17 cellular contexts compared by ENCODE assay signal in genomic region chr9:36158122-36158521, GRCh38. TPM values are rescaled to one million over a fixed set of nuclear protein-coding genes. Genes with fewer than 3 reads are reported as not detected.
DNase-seq lines count a peak whose midpoint lies in the region; ATAC-seq and TF ChIP-seq lines count a peak whose summit lies in the region.
"Had no signal": no experiment of that assay in that cellular context is flagged by ENCODE, and none has a peak within 500 bp of the region (broad histone marks: within the 10 kb centered on the region; RNA-seq: fewer than 3 reads in every experiment).

No MANE protein-coding gene starts in this region.

- TF ChIP-seq POLR2A in upper lobe of left lung (IDR thresholded peaks at IDR 0.05) = no peak

- H3K9me3 ChIP-seq in mesenchymal stem cell (ENCODE audit: control insufficient read depth, low read length) (peaks cover 3% of the 10 kb centered on the region), upper lobe of left lung (peaks cover 0 to 3% (median 0%) of the 10 kb centered on the region in 4 donors)

- H3K36me3 ChIP-seq in mesenchymal stem cell (ENCODE audit: control insufficient read depth in 1 of 2, insufficient read depth in 2 of 2, low read depth in 1 of 2, low read length in 2 of 2) = peaks cover 3 to 10% of the 10 kb centered on the region in 2 experiments
- H3K36me3 ChIP-seq in upper lobe of left lung = peaks cover 0 to 5% (median 2%) of the 10 kb centered on the region in 4 donors

- H2AK5ac ChIP-seq in mesenchymal stem cell (ENCODE audit: low read length, severe bottlenecking) = no peak overlapping the region

- no peak overlapping the region for H4K8ac ChIP-seq in mesenchymal stem cell (ENCODE audit: low read length)

- H2BK5ac ChIP-seq in mesenchymal stem cell (ENCODE audit: low read depth, low read length, poor library complexity, severe bottlenecking) = no peak overlapping the region

- H3K27ac ChIP-seq in mesenchymal stem cell (ENCODE audit: low read length, poor library complexity, severe bottlenecking) (no peak overlapping the region), upper lobe of left lung (peak overlapping the region; percentile 46 to 67 (median 48))

- H4K91ac ChIP-seq in mesenchymal stem cell (ENCODE audit: low read length) = no peak overlapping the region

- no peak overlapping the region for H3K4me3 Mint-ChIP-seq in dendritic cell treated with granulocyte-macrophage colony-stimulating factor and Interleukin-4, amounts not matched to agents 40 ng/mL and 50 ng/mL, for 4 days
- H3K4me3 Mint-ChIP-seq: activated CD4-positive, alpha-beta T cell treated with anti-CD3 and anti-CD28 coated beads, Interleukin-2, amount 10 ng/mL, durations not matched to agents 7 days and 5 days; activated T-helper 1 cell treated with anti-CD3 and anti-CD28 coated beads, Interleukin-12 subunit alpha, Interleukin-12 subunit beta, Interleukin-2, Interleukin-4 antibody, amounts not matched to agents 30 ng/mL and 10 ng/mL and 1 ng/mL, durations not matched to agents 14 hours and 24 hours and 36 hours; stimulated activated effector memory CD8-positive, alpha-beta T cell treated with anti-CD3 and anti-CD28 coated beads, Interleukin-12 subunit alpha, Interleukin-12 subunit beta, amount 100 ng/mL, for 72 hours had no signal

- H3K4me1 ChIP-seq in mesenchymal stem cell (ENCODE audit: control insufficient read depth, insufficient read depth, low read depth, low read length) (peaks cover 17% of the 10 kb centered on the region), upper lobe of left lung (peaks cover 7 to 27% (median 23%) of the 10 kb centered on the region in 4 donors)

- H3K9ac ChIP-seq in mesenchymal stem cell (ENCODE audit: low read length) = peak overlapping the region; percentile 65

- peaks cover 62% of the 10 kb centered on the region for H3K4me1 Mint-ChIP-seq in dendritic cell treated with granulocyte-macrophage colony-stimulating factor and Interleukin-4, amounts not matched to agents 40 ng/mL and 50 ng/mL, for 4 days (ENCODE audit: low read depth)

- no peak overlapping the region for H3K4me3 ChIP-seq in mesenchymal stem cell (ENCODE audit: insufficient read depth in 1 of 2, low read depth in 1 of 2, low read length in 2 of 2)
- no peak overlapping the region for H3K4me3 ChIP-seq in upper lobe of left lung
- H3K4me3 ChIP-seq: lung had no signal

- no peak overlapping the region for H3K23ac ChIP-seq in mesenchymal stem cell (ENCODE audit: low read length in 2 of 2)

- no peak overlapping the region for H2BK15ac ChIP-seq in mesenchymal stem cell (ENCODE audit: low read depth, poor library complexity, severe bottlenecking)

- peak; percentile 68 for DNase-seq in MV-4-11 (lab: John Stamatoyannopoulos, UW)
- no peak for DNase-seq in mesenchymal stem cell
- DNase-seq in upper lobe of left lung = no peak
- no peak for DNase-seq in left lobe of liver (ENCODE audit: low spot score)
- no peak for DNase-seq in GM03348 (ENCODE audit: low spot score)
- DNase-seq: activated CD4-positive, alpha-beta T cell treated with anti-CD3 and anti-CD28 coated beads, Interleukin-2, amount 10 ng/mL, durations not matched to agents 7 days and 5 days; aorta; Calu3; HCEC 1CT; hypothalamus; NCI-H2171 treated with DMSO at 0.1 percent for 48 hours had no signal

- H3K27me3 ChIP-seq in mesenchymal stem cell (ENCODE audit: control insufficient read depth in 1 of 2, insufficient read depth in 1 of 2, low read length in 2 of 2) (no peaks in the 10 kb centered on the region), upper lobe of left lung (no peaks in the 10 kb centered on the region)

- intact Hi-C loops in dendritic cell treated with granulocyte-macrophage colony-stimulating factor and Interleukin-4, amounts not matched to agents 40 ng/mL and 50 ng/mL, for 4 days (cut with micrococcal nuclease) = loop anchor here (2.0 kb wide), 1 partner anchor 55 kb away; no protein-coding TSS in a partner anchor

- H3K4me2 ChIP-seq in mesenchymal stem cell (ENCODE audit: low read length, poor library complexity, severe bottlenecking) = no peak overlapping the region

- WGBS in mesenchymal stem cell = 100% methylated on average over 2 of the region's 2 CpGs
- WGBS in upper lobe of left lung, 2 donors = 71 to 79% methylated on average over 2 of the region's 2 CpGs

- peak overlapping the region; percentile 81 for H3K27ac Mint-ChIP-seq in dendritic cell treated with granulocyte-macrophage colony-stimulating factor and Interleukin-4, amounts not matched to agents 40 ng/mL and 50 ng/mL, for 4 days
- H3K27ac Mint-ChIP-seq: activated CD4-positive, alpha-beta T cell treated with anti-CD3 and anti-CD28 coated beads, Interleukin-2, amount 10 ng/mL, durations not matched to agents 7 days and 5 days; activated T-helper 1 cell treated with anti-CD3 and anti-CD28 coated beads, Interleukin-12 subunit alpha, Interleukin-12 subunit beta, Interleukin-2, Interleukin-4 antibody, amounts not matched to agents 30 ng/mL and 10 ng/mL and 1 ng/mL, durations not matched to agents 14 hours and 24 hours and 36 hours; stimulated activated effector memory CD8-positive, alpha-beta T cell treated with anti-CD3 and anti-CD28 coated beads, Interleukin-12 subunit alpha, Interleukin-12 subunit beta, amount 100 ng/mL, for 72 hours had no signal

- H2BK12ac ChIP-seq in mesenchymal stem cell (ENCODE audit: low read length in 2 of 2) = no peak overlapping the region

- H3K18ac ChIP-seq in mesenchymal stem cell (ENCODE audit: low read depth in 1 of 2, low read length in 2 of 2) = no peak overlapping the region

- no peak overlapping the region for H2AFZ ChIP-seq in mesenchymal stem cell (ENCODE audit: low read depth, low read length)

- no peaks in the 10 kb centered on the region for H3K79me1 ChIP-seq in mesenchymal stem cell (replicated peaks; ENCODE audit: low read length, poor library complexity, severe bottlenecking)

- no peak overlapping the region for H3K14ac ChIP-seq in mesenchymal stem cell (ENCODE audit: low read length in 2 of 2)

- no peaks in the 10 kb centered on the region for H3K9me3 Mint-ChIP-seq in dendritic cell treated with granulocyte-macrophage colony-stimulating factor and Interleukin-4, amounts not matched to agents 40 ng/mL and 50 ng/mL, for 4 days
- H3K9me3 Mint-ChIP-seq: stimulated activated effector memory CD8-positive, alpha-beta T cell treated with anti-CD3 and anti-CD28 coated beads, Interleukin-12 subunit alpha, Interleukin-12 subunit beta, amount 100 ng/mL, for 72 hours had no signal

- no peak overlapping the region for H2BK120ac ChIP-seq in mesenchymal stem cell (ENCODE audit: low read depth, low read length)

- no peaks in the 10 kb centered on the region for H3K27me3 Mint-ChIP-seq in dendritic cell treated with granulocyte-macrophage colony-stimulating factor and Interleukin-4, amounts not matched to agents 40 ng/mL and 50 ng/mL, for 4 days
- H3K27me3 Mint-ChIP-seq: activated CD4-positive, alpha-beta T cell treated with anti-CD3 and anti-CD28 coated beads, Interleukin-2, amount 10 ng/mL, durations not matched to agents 7 days and 5 days had no signal

- no peak for TF ChIP-seq EP300 in upper lobe of left lung (IDR thresholded peaks at IDR 0.05)

- TF ChIP-seq CTCF in upper lobe of left lung (IDR thresholded peaks at IDR 0.05) = no peak

- peak; percentile 40 to 50 for ATAC-seq in upper lobe of left lung (ENCODE audit: low FRiP score in 2 of 2)
- no peak for ATAC-seq in left lobe of liver
- ATAC-seq in esophagus mucosa = no peak
- ATAC-seq: stimulated activated effector memory CD8-positive, alpha-beta T cell treated with anti-CD3 and anti-CD28 coated beads, Interleukin-12 subunit alpha, Interleukin-12 subunit beta, amount 100 ng/mL, for 72 hours had no signal

- peaks cover 51% of the 10 kb centered on the region for H3K36me3 Mint-ChIP-seq in dendritic cell treated with granulocyte-macrophage colony-stimulating factor and Interleukin-4, amounts not matched to agents 40 ng/mL and 50 ng/mL, for 4 days (ENCODE audit: low read depth)

- no peak overlapping the region for H3K4ac ChIP-seq in mesenchymal stem cell (ENCODE audit: low read depth in 1 of 2, low read length in 2 of 2)

RNA-seq across cellular contexts. Expression of gene CCIN, which starts 11.1 kb away (rescaled TPM):
- 0.01 TPM for polyA plus RNA-seq in mesenchymal stem cell (2013, experiment 1 of 2)
- polyA plus RNA-seq in mesenchymal stem cell (2013, experiment 2 of 2) = 0.04 TPM
- total RNA-seq in upper lobe of left lung (1 to 10 TPM in 1 of 6 donors, under 1 TPM in 4, not detected in 1; 0.30 to 1.4 (median 0.49) TPM), left lobe of liver (not detected), esophagus mucosa (not detected)
- total RNA-seq: activated T-helper 1 cell treated with anti-CD3 and anti-CD28 coated beads, Interleukin-12 subunit alpha, Interleukin-12 subunit beta, Interleukin-2, Interleukin-4 antibody, amounts not matched to agents 30 ng/mL and 10 ng/mL and 1 ng/mL, durations not matched to agents 14 hours and 24 hours and 36 hours; Calu3; MCF 10A had no signal

RNA-seq across cellular contexts. Expression of gene GLIPR2, which starts 21.6 kb away (rescaled TPM):
- polyA plus RNA-seq in mesenchymal stem cell (2013, experiment 1 of 2) = 36.0 TPM
- 35.7 TPM for polyA plus RNA-seq in mesenchymal stem cell (2013, experiment 2 of 2)
- total RNA-seq in upper lobe of left lung (100 to 1,000 TPM in 1 of 6 donors, 10 to 100 TPM in 5; 39.6 to 131 (median 66.0) TPM), left lobe of liver (1.5 TPM), esophagus mucosa (8.8 TPM)

RNA-seq across cellular contexts. Expression of gene CLTA, which starts 32.6 kb away (rescaled TPM):
- 420 TPM for polyA plus RNA-seq in mesenchymal stem cell (2013, experiment 1 of 2)
- 415 TPM for polyA plus RNA-seq in mesenchymal stem cell (2013, experiment 2 of 2)
- total RNA-seq in upper lobe of left lung = 100 to 1,000 TPM; 120 to 218 (median 192) TPM
- 61.8 TPM for total RNA-seq in left lobe of liver
- 169 TPM for total RNA-seq in esophagus mucosa

Comparison
In these comparisons a context has a peak if more than half of its experiments do, and no peak if none do; other contexts are left out.
1. ATAC-seq: peak in upper lobe of left lung (2 of 2); none in left lobe of liver (single experiment) and esophagus mucosa (single experiment).